Comparison of ENCODE assay signal across 8 cellular contexts in genomic region chr10:13099666-13100348, GRCh38. TPM values are rescaled to one million over a fixed set of nuclear protein-coding genes. Genes with fewer than 3 reads are reported as not detected.
DNase-seq lines count a peak whose midpoint lies in the region; ATAC-seq and TF ChIP-seq lines count a peak whose summit lies in the region.

OPTN (plus strand) TSS chr10:13100163; CDS start chr10:13109123, 8,960 bp downstream.

- intact Hi-C loops in testis (cut with DNase I; ENCODE audit: low total_unique reads) = no loop called here

- H3K9me3 ChIP-seq in testis = no peaks in the 10 kb centered on the region

- peak within 1 kb of the TSS; percentile 85 to 97 for H3K4me3 ChIP-seq in testis

- peak within 1 kb of the TSS; percentile 97 for H3K27ac ChIP-seq in testis

- peak; percentile 83 for DNase-seq in Daoy (ENCODE audit: low read depth)
- peak; percentile 89 for DNase-seq in KBM-7
- peak; percentile 68 for DNase-seq in SK-MEL-5 (ENCODE audit: low read depth, low spot score)
- peak; percentile 69 for DNase-seq in activated naive CD4-positive, alpha-beta T cell treated with anti-CD3 and anti-CD28 coated beads, Interleukin-2, amount 50 U/mL, for 16 hours
- no peak for DNase-seq in glomerular endothelial cell (ENCODE audit: extremely low read depth, low read depth, low spot score)
- peak; percentile 38 for DNase-seq in omental fat pad (ENCODE audit: low spot score)
- DNase-seq in testis = peak; percentile 84

- no peaks in the 10 kb centered on the region for H3K27me3 ChIP-seq in testis

- H3K4me1 ChIP-seq in testis = peaks cover 3% of the 10 kb centered on the region

- in situ Hi-C loops in KBM-7 (cut with MboI; ENCODE audit: low pct_unique_long_range_greater_than_20kb, low sequenced_read_pairs) (no loop called here), SK-MEL-5 (cut with HindIII; ENCODE audit: low pct_unique_long_range_greater_than_20kb, low sequenced_read_pairs) (no loop called here)

- no peak for TF ChIP-seq POLR2A in testis (IDR thresholded peaks at IDR 0.05)

- TF ChIP-seq CTCF in omental fat pad (IDR thresholded peaks at IDR 0.05) = peak in 1 of 3 donors; percentile 9
- TF ChIP-seq CTCF in testis (IDR thresholded peaks at IDR 0.05) = peak; percentile 47 to 76 (median 72)

- ATAC-seq in GM21576 (IDR thresholded peaks at IDR 0.05; ENCODE audit: unreplicated experiment) (peak; percentile 59), omental fat pad (ENCODE audit: low FRiP score) (peak; percentile 81)

- no peaks in the 10 kb centered on the region for H3K36me3 ChIP-seq in testis (ENCODE audit: low read depth, missing control alignments)

- 0 to 1% methylated on average over 9 to 46 of the region's 54 CpGs for WGBS in testis, 2 donors

RNA-seq across cellular contexts. Expression of gene OPTN, which starts in this region (rescaled TPM):
- 27.8 and 32.1 TPM in 2 replicates for total RNA-seq in Daoy (2014; rRNA removed; shearing (Covaris generic))
- 22.3 and 25.3 TPM in 2 replicates for total RNA-seq in SK-MEL-5 (2014; rRNA removed; shearing (Covaris generic))
- 10.9 and 14.7 TPM in 2 replicates for polyA plus RNA-seq in SK-MEL-5 (2015; cell fraction: cytosol; rRNA removed)
- 8.4 and 21.4 TPM in 2 replicates for polyA plus RNA-seq in SK-MEL-5 (2015; cell fraction: nucleus; rRNA removed)
- total RNA-seq in glomerular endothelial cell = 114 and 126 TPM in 2 replicates
- 100 to 1,000 TPM in 1 of 4 donors, 10 to 100 TPM in 3; 59.6 to 123 (median 77.1) TPM for total RNA-seq in omental fat pad
- total RNA-seq in testis = 100 to 1,000 TPM in 1 of 2 donors, 10 to 100 TPM in 1; 87.5 to 109 TPM
- polyA plus RNA-seq in testis (ENCODE audit: insufficient read depth, low read depth, low replicate concordance) = 130 TPM
